ENCODE assay signal across 1 cellular context in genomic region chr7:66740302-66740979, GRCh38.
TF ChIP-seq lines count a peak whose summit lies in the region.

Gene RABGEF1 (plus strand): TSS chr7:66740733. CDS start chr7:66771900, 31,167 bp downstream.

TF ChIP-seq in HepG2, 621 proteins besides CTCF, POLR2A, EP300 and RAD21 (continued from another document and continues in another):
- 0 out of 2 replicates have a peak, but pooled peaks have one; percentile 20 for TF ChIP-seq MTERF4 (CRISPR knock-in tag; IDR thresholded peaks at IDR 0.05)
- no peak for TF ChIP-seq SRSF9 (IDR thresholded peaks at IDR 0.05; ENCODE audit: borderline replicate concordance, insufficient read depth, low read depth, low read length, poor library complexity, severe bottlenecking)
- no peak for TF ChIP-seq ZNF484 (CRISPR knock-in tag; IDR thresholded peaks at IDR 0.05; ENCODE audit: borderline replicate concordance, low read depth)
- no peak for TF ChIP-seq RFXANK (CRISPR knock-in tag; IDR thresholded peaks at IDR 0.05)
- TF ChIP-seq ZNF276 (CRISPR knock-in tag; IDR thresholded peaks at IDR 0.05; ENCODE audit: low read depth), result peak; percentile 90; the same call in 1 of the 2 replicates
- no peak for TF ChIP-seq PAF1 (CRISPR knock-in tag; IDR thresholded peaks at IDR 0.05)
- peak; percentile 58 for TF ChIP-seq ZFP36L1 (CRISPR knock-in tag; IDR thresholded peaks at IDR 0.05)
- TF ChIP-seq KDM5B (CRISPR knock-in tag; IDR thresholded peaks at IDR 0.05; ENCODE audit: borderline replicate concordance), result peak; percentile 60
- peak; percentile 86 for TF ChIP-seq ZNF574 (CRISPR knock-in tag; IDR thresholded peaks at IDR 0.05)
- TF ChIP-seq ZNF205 (CRISPR knock-in tag; IDR thresholded peaks at IDR 0.05), result peak; percentile 62; the same call in 1 of the 2 replicates
- TF ChIP-seq ZNF776 (CRISPR knock-in tag; IDR thresholded peaks at IDR 0.05), result no peak; the same call in 1 of the 2 replicates
- no peak for TF ChIP-seq HES4 (CRISPR knock-in tag; IDR thresholded peaks at IDR 0.05; ENCODE audit: borderline replicate concordance)
- TF ChIP-seq ZNF253 (CRISPR knock-in tag; IDR thresholded peaks at IDR 0.05; ENCODE audit: borderline replicate concordance), result 0 out of 2 replicates have a peak, but pooled peaks have one; percentile 44
- TF ChIP-seq ZSCAN22 (CRISPR knock-in tag; IDR thresholded peaks at IDR 0.05), result peak; percentile 60; the same call in 1 of the 2 replicates
- peak; percentile 51 for TF ChIP-seq ZNF883 (CRISPR knock-in tag; IDR thresholded peaks at IDR 0.05; ENCODE audit: not compliant biosample characterization)
- peak; percentile 54; the same call in 1 of the 2 replicates for TF ChIP-seq BORCS8-MEF2B (CRISPR knock-in tag; IDR thresholded peaks at IDR 0.05)
- peak; percentile 62; the same call in 1 of the 2 replicates for TF ChIP-seq ZNF317 (CRISPR knock-in tag; IDR thresholded peaks at IDR 0.05)
- TF ChIP-seq CCDC6 (CRISPR knock-in tag; IDR thresholded peaks at IDR 0.05), result peak; percentile 18; the same call in 1 of the 2 replicates
- peak; percentile 67; the same call in 1 of the 2 replicates for TF ChIP-seq HDAC1 (CRISPR knock-in tag; IDR thresholded peaks at IDR 0.05)
- TF ChIP-seq, protein P1, sequence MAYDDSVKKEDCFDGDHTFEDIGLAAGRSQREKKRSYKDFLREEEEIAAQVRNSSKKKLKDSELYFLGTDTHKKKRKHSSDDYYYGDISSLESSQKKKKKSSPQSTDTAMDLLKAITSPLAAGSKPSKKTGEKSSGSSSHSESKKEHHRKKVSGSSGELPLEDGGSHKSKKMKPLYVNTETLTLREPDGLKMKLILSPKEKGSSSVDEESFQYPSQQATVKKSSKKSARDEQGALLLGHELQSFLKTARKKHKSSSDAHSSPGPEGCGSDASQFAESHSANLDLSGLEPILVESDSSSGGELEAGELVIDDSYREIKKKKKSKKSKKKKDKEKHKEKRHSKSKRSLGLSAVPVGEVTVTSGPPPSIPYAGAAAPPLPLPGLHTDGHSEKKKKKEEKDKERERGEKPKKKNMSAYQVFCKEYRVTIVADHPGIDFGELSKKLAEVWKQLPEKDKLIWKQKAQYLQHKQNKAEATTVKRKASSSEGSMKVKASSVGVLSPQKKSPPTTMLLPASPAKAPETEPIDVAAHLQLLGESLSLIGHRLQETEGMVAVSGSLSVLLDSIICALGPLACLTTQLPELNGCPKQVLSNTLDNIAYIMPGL (CRISPR knock-in tag; IDR thresholded peaks at IDR 0.05; ENCODE audit: borderline replicate concordance in 1 of 2, low read depth in 1 of 2), result peak; percentile 51 to 83; a peak in 3 of 4 replicates
- TF ChIP-seq ATF7 (IDR thresholded peaks at IDR 0.05), result no peak
- peak; percentile 60; the same call in 1 of the 2 replicates for TF ChIP-seq ATF7 (CRISPR knock-in tag; IDR thresholded peaks at IDR 0.05)
- TF ChIP-seq HOXD1 (CRISPR knock-in tag; IDR thresholded peaks at IDR 0.05), result peak; percentile 41; the same call in 1 of the 2 replicates
- peak; percentile 64; the same call in 1 of the 2 replicates for TF ChIP-seq ZNF570 (CRISPR knock-in tag; IDR thresholded peaks at IDR 0.05; ENCODE audit: borderline replicate concordance)
- no peak for TF ChIP-seq U2AF1 (optimal IDR thresholded peaks at IDR 0.05; ENCODE audit: low read depth, low read length)
- TF ChIP-seq ZNF318 (CRISPR knock-in tag; IDR thresholded peaks at IDR 0.05), result peak; percentile 78; the same call in 1 of the 2 replicates
- TF ChIP-seq SALL1 (CRISPR knock-in tag; IDR thresholded peaks at IDR 0.05), result peak; percentile 66
- peak; percentile 67 for TF ChIP-seq MTA1 (CRISPR knock-in tag; IDR thresholded peaks at IDR 0.05; ENCODE audit: borderline replicate concordance)
- TF ChIP-seq, protein P2, sequence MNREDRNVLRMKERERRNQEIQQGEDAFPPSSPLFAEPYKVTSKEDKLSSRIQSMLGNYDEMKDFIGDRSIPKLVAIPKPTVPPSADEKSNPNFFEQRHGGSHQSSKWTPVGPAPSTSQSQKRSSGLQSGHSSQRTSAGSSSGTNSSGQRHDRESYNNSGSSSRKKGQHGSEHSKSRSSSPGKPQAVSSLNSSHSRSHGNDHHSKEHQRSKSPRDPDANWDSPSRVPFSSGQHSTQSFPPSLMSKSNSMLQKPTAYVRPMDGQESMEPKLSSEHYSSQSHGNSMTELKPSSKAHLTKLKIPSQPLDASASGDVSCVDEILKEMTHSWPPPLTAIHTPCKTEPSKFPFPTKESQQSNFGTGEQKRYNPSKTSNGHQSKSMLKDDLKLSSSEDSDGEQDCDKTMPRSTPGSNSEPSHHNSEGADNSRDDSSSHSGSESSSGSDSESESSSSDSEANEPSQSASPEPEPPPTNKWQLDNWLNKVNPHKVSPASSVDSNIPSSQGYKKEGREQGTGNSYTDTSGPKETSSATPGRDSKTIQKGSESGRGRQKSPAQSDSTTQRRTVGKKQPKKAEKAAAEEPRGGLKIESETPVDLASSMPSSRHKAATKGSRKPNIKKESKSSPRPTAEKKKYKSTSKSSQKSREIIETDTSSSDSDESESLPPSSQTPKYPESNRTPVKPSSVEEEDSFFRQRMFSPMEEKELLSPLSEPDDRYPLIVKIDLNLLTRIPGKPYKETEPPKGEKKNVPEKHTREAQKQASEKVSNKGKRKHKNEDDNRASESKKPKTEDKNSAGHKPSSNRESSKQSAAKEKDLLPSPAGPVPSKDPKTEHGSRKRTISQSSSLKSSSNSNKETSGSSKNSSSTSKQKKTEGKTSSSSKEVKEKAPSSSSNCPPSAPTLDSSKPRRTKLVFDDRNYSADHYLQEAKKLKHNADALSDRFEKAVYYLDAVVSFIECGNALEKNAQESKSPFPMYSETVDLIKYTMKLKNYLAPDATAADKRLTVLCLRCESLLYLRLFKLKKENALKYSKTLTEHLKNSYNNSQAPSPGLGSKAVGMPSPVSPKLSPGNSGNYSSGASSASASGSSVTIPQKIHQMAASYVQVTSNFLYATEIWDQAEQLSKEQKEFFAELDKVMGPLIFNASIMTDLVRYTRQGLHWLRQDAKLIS (CRISPR knock-in tag; IDR thresholded peaks at IDR 0.05), result no peak
- TF ChIP-seq, protein P3, sequence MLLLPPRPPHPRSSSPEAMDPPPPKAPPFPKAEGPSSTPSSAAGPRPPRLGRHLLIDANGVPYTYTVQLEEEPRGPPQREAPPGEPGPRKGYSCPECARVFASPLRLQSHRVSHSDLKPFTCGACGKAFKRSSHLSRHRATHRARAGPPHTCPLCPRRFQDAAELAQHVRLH (CRISPR knock-in tag; IDR thresholded peaks at IDR 0.05; ENCODE audit: borderline replicate concordance, low read depth), result peak; percentile 22; the same call in 1 of the 2 replicates
- TF ChIP-seq GATAD2A (CRISPR knock-in tag; IDR thresholded peaks at IDR 0.05), result peak; percentile 54; the same call in 1 of the 2 replicates
- TF ChIP-seq ZNF160 (CRISPR knock-in tag; IDR thresholded peaks at IDR 0.05), result 0 out of 2 replicates have a peak, but pooled peaks have one; percentile 35
- 0 out of 2 replicates have a peak, but pooled peaks have one; percentile 39 for TF ChIP-seq ZNF431 (CRISPR knock-in tag; IDR thresholded peaks at IDR 0.05; ENCODE audit: borderline replicate concordance, low read depth)
- TF ChIP-seq ZNF124 (CRISPR knock-in tag; IDR thresholded peaks at IDR 0.05), result no peak
